In the genomic region with DNA sequence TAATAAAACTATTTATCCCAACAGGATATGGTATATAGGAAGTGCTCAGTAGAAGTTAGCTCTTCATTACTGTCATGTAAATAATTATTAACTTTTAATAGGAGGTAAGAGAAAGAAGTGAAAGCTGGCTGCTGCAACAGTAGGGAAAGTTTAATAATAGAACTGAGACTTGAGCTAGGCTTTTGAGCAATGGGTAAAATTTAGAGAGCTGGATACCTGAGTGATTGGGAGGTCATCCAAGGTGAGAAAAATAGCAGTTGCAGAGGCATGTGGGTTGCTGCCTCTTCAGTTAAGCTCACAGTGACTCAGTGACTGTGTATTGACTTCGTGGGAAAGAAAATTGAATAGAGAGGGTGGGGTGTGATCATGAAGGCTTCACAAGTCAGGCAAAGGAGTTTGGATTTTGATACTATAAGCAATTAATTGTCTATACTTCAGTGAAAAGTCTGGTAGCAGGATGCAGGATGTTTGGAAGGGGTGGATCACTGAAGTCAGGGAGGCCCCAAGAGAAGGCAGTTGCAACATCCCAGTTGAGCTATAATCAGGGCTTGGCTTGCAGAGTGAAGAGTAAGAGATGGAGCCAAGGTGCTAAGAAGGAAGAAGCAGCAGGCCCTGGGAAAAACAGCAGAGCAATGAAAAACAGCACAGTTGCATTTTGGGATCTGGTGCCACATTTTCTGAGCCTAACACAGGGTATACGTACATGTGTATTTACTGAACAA, we compare ENCODE assay signal across 14 cellular contexts.
A peak's percentile ranks its signal among the peaks of the same experiment; 100 is the strongest.
DNase-seq lines count a peak whose midpoint lies in the region; ATAC-seq and TF ChIP-seq lines count a peak whose summit lies in the region.
"Had no signal": no experiment of that assay in that cellular context is flagged by ENCODE, and none has a peak within 500 bp of the region (broad histone marks: within the 10 kb centered on the region; RNA-seq: fewer than 3 reads in every experiment).

No MANE protein-coding gene starts in this region.

- peak; percentile 64 for ATAC-seq in HG02678 (IDR thresholded peaks at IDR 0.05; ENCODE audit: unreplicated experiment)
- ATAC-seq: activated CD8-positive, alpha-beta memory T cell treated with anti-CD3 and anti-CD28 coated beads, Interleukin-2, amount 10 ng/mL, durations not matched to agents 7 days and 5 days; HepG2 had no signal

- TF ChIP-seq CTCF in cardiac fibroblast (IDR thresholded peaks at IDR 0.05; ENCODE audit: low read depth, low read length): no peak

- DNase-seq in GM04504 (ENCODE audit: low read depth) (peak; percentile 67), cardiac fibroblast (ENCODE audit: low read depth in 2 of 2) (peak; percentile 62 to 69), kidney glomerular epithelial cell (lab: John Stamatoyannopoulos, UW) (peak; percentile 52), iPS-NIHi11 (ENCODE audit: low spot score) (no peak), posterior cingulate gyrus (no peak), dermis blood vessel endothelial cell (no peak)
- no peak for DNase-seq in activated CD8-positive, alpha-beta memory T cell treated with anti-CD3 and anti-CD28 coated beads, Interleukin-2, amount 50 U/mL, for 48 hours
- DNase-seq: activated CD8-positive, alpha-beta memory T cell treated with anti-CD3 and anti-CD28 coated beads, Interleukin-2, amount 10 ng/mL, durations not matched to agents 7 days and 5 days; islet precursor cell; NCI-H1930; nucleus accumbens; thyroid gland had no signal

- no peak overlapping the region for H3K4me3 ChIP-seq in cardiac fibroblast (replicated peaks in 1 of 2; ENCODE audit: low read depth in 2 of 2, low read length in 2 of 2)
- H3K4me3 ChIP-seq: thyroid gland had no signal

- intact Hi-C loops in posterior cingulate gyrus (cut with DNase I): no loop called here

Comparison
In these comparisons a context has a peak if more than half of its experiments do, and no peak if none do; other contexts are left out.
1. DNase-seq: peak in GM04504 (single experiment), cardiac fibroblast (2 of 2) and kidney glomerular epithelial cell (single experiment); none in activated CD8-positive, alpha-beta memory T cell treated with anti-CD3 and anti-CD28 coated beads, Interleukin-2, amount 50 U/mL, for 48 hours (single experiment), iPS-NIHi11 (single experiment), posterior cingulate gyrus (0 of 10) and dermis blood vessel endothelial cell (single experiment).